ENCODE assay signal across 9 cellular contexts in the genomic region with DNA sequence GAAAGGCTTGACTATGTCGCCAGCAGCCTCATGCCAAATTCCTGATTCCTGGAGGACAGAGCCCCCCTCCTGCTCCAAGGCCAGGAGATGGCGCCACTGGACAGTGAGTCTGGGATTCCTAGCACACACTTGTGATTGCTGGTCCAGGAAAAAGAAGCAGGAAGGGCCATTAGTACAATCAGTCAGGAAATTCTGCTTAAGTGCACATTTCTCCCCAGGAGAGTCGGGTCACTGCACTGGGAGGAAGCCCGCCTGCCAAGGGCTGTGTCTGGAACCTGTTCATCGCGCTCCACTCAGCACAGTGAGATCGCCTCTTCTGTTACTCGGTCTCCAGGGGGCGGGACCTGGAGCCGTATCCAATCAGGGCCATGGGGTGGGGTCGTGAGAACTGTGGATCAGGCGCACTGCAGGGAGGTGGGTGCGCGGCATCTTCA.
DNase-seq lines count a peak whose midpoint lies in the region; ATAC-seq and TF ChIP-seq lines count a peak whose summit lies in the region.
"Had no signal": no experiment of that assay in that cellular context is flagged by ENCODE, and none has a peak within 500 bp of the region (broad histone marks: within the 10 kb centered on the region; RNA-seq: fewer than 3 reads in every experiment).

No MANE protein-coding gene starts in this region.

- peak; percentile 80 to 85 (median 83) for TF ChIP-seq CTCF in esophagus muscularis mucosa (IDR thresholded peaks at IDR 0.05)
- TF ChIP-seq CTCF in mucosa of descending colon (IDR thresholded peaks at IDR 0.05) = peak; percentile 47
- peak; percentile 56 to 86 (median 75) for TF ChIP-seq CTCF in thyroid gland (IDR thresholded peaks at IDR 0.05)

- H3K4me1 ChIP-seq in esophagus muscularis mucosa (peaks cover 0 to 15% (median 14%) of the 10 kb centered on the region in 4 donors), mucosa of descending colon (ENCODE audit: low read depth) (no peaks in the 10 kb centered on the region), thyroid gland (peaks cover 5 to 6% of the 10 kb centered on the region in 2 donors)
- H3K4me1 ChIP-seq: Caco-2 had no signal

- H3K27ac ChIP-seq in esophagus muscularis mucosa (replicated peaks in 1 of 4) = peak overlapping the region in 3 of 4 donors; percentile 31 to 50 (median 34)
- peak overlapping the region in 2 of 3 donors; percentile 15 to 34 for H3K27ac ChIP-seq in thyroid gland

- H3K9me3 ChIP-seq in esophagus muscularis mucosa (no peaks in the 10 kb centered on the region), mucosa of descending colon (peaks cover 7% of the 10 kb centered on the region), thyroid gland (no peaks in the 10 kb centered on the region)

- no peaks in the 10 kb centered on the region for H3K36me3 ChIP-seq in esophagus muscularis mucosa
- no peaks in the 10 kb centered on the region for H3K36me3 ChIP-seq in mucosa of descending colon (ENCODE audit: low read depth)
- no peaks in the 10 kb centered on the region for H3K36me3 ChIP-seq in thyroid gland

- WGBS in esophagus muscularis mucosa = 0% methylated on average over 5 of the region's 14 CpGs
- 4 to 9% methylated on average over 4 to 8 of the region's 14 CpGs for WGBS in thyroid gland, 2 donors

- H3K27me3 ChIP-seq in esophagus muscularis mucosa (peaks cover 0 to 8% (median 0%) of the 10 kb centered on the region in 4 donors), thyroid gland (no peaks in the 10 kb centered on the region)

- TF ChIP-seq POLR2A in esophagus muscularis mucosa (IDR thresholded peaks at IDR 0.05; ENCODE audit: low read depth) = no peak
- TF ChIP-seq POLR2A in thyroid gland (IDR thresholded peaks at IDR 0.05) = peak in 1 of 2 donors; percentile 20

- ATAC-seq in mucosa of descending colon (peak; percentile 74), GM21360 (IDR thresholded peaks at IDR 0.05; ENCODE audit: unreplicated experiment) (no peak)

- intact Hi-C loops in esophagus muscularis mucosa (cut with DNase I) (loop anchor here (5.0 kb wide), 1 partner anchor 114 kb away; no protein-coding TSS in a partner anchor), mucosa of descending colon (cut with DNase I, micrococcal nuclease) (no loop called here), thyroid gland (cut with DNase I) (no loop called here)

- TF ChIP-seq EP300 in esophagus muscularis mucosa (IDR thresholded peaks at IDR 0.05) = no peak

- H3K4me3 ChIP-seq in esophagus muscularis mucosa (peak overlapping the region; percentile 48 to 66 (median 57)), mucosa of descending colon (no peak overlapping the region), thyroid gland (replicated peaks in 1 of 3) (peak overlapping the region in 1 of 3 donors; percentile 34)

- DNase-seq in NCI-H82 (lab: John Stamatoyannopoulos, UW) (peak; percentile 45), NCI-H82 treated with DMSO at 0.1 percent for 48 hours (lab: John Stamatoyannopoulos, UW; ENCODE audit: unreplicated experiment) (no peak), RPMI7951 (ENCODE audit: low read depth) (peak; percentile 62), esophagus muscularis mucosa (ENCODE audit: extremely low spot score) (no peak), mucosa of descending colon (peak in 2 of 3 donors; percentile 78 to 82), thyroid gland (peak; percentile 82 to 88), GM19238 (ENCODE audit: insufficient read length, low spot score) (no peak)

Comparison
In these comparisons a context has a peak if more than half of its experiments do, and no peak if none do; other contexts are left out.
1. DNase-seq: peak in NCI-H82 (single experiment), RPMI7951 (single experiment), mucosa of descending colon (2 of 3) and thyroid gland (2 of 2); none in NCI-H82 treated with DMSO at 0.1 percent for 48 hours (single experiment), esophagus muscularis mucosa (single experiment) and GM19238 (single experiment).
2. Peak in every context shown above with its lines, with median percentiles within 50 percentile points of each other: CTCF ChIP-seq.